Comparison of ENCODE assay signal across 10 cellular contexts in genomic region chr10:4121531-4122380, GRCh38.
DNase-seq lines count a peak whose midpoint lies in the region; ATAC-seq, FAIRE-seq and TF ChIP-seq lines count a peak whose summit lies in the region.
"Had no signal": no experiment of that assay in that cellular context is flagged by ENCODE, and none has a peak within 500 bp of the region (broad histone marks: within the 10 kb centered on the region; RNA-seq: fewer than 3 reads in every experiment).

No MANE protein-coding gene starts in this region.

- H3K36me3 ChIP-seq in OCI-LY3 (replicated peaks; ENCODE audit: low read depth, low read length) (peaks cover 9% of the 10 kb centered on the region), pancreas (no peaks in the 10 kb centered on the region)

- no peak overlapping the region for H2AFZ ChIP-seq in OCI-LY3 (ENCODE audit: low read depth, low read length)

- TF ChIP-seq CTCF in OCI-LY3 (IDR thresholded peaks at IDR 0.05; ENCODE audit: low read depth, low read length) (no peak), pancreas (IDR thresholded peaks at IDR 0.05) (no peak)

- H3K4me1 ChIP-seq in OCI-LY3 (ENCODE audit: low read length) (peaks cover 21% of the 10 kb centered on the region), pancreas (peaks cover 0 to 6% (median 0%) of the 10 kb centered on the region in 3 donors)

- H4K20me1 ChIP-seq in OCI-LY3 (ENCODE audit: insufficient read depth, low read length), result no peaks in the 10 kb centered on the region

- intact Hi-C loops in pancreas (cut with DNase I), result no loop called here

- peak overlapping the region; percentile 64 for H3K4me3 ChIP-seq in OCI-LY3 (ENCODE audit: low read length)
- H3K4me3 ChIP-seq in pancreas, result no peak overlapping the region

- peak; percentile 10 for DNase-seq in NCI-H510A treated with DMSO at 0.1 percent for 48 hours (lab: John Stamatoyannopoulos, UW)
- no peak for DNase-seq in NCI-H510A (lab: John Stamatoyannopoulos, UW)
- no peak for DNase-seq in pancreas
- DNase-seq in NCI-H2171 (lab: John Stamatoyannopoulos, UW), result no peak
- no peak for DNase-seq in NCI-H187 treated with DMSO at 0.1 percent for 48 hours (lab: John Stamatoyannopoulos, UW)
- DNase-seq in D341Med (ENCODE audit: low spot score), result no peak

- peaks cover 15% of the 10 kb centered on the region; the same call in 1 of the 2 replicates for H3K9me3 ChIP-seq in OCI-LY3 (ENCODE audit: insufficient read depth, low read length)
- no peaks in the 10 kb centered on the region for H3K9me3 ChIP-seq in pancreas

- 37 to 39% methylated on average over 14 of the region's 14 CpGs for WGBS in pancreas, 2 donors

- no peaks in the 10 kb centered on the region for H3K79me2 ChIP-seq in OCI-LY3 (ENCODE audit: low read length)

- FAIRE-seq in pancreas (lab: Jason Lieb, UNC), result no peak
- FAIRE-seq: H1 had no signal

- H3K27ac ChIP-seq in OCI-LY3 (ENCODE audit: low read length) (peak overlapping the region; percentile 12; the same call in 1 of the 2 replicates), pancreas (peak overlapping the region in 2 of 4 donors; percentile 9 to 37)
- H3K27ac ChIP-seq: 22Rv1 had no signal

- H3K27me3 ChIP-seq in OCI-LY3 (ENCODE audit: low read depth, low read length) (peaks cover 4% of the 10 kb centered on the region; the same call in 1 of the 2 replicates), pancreas (no peaks in the 10 kb centered on the region)

- H3K4me2 ChIP-seq in OCI-LY3 (ENCODE audit: low read length), result peak overlapping the region; percentile 77

- H3K9ac ChIP-seq in OCI-LY3 (ENCODE audit: low read length), result peak overlapping the region; percentile 29

- ATAC-seq in HG02623 (IDR thresholded peaks at IDR 0.05; ENCODE audit: unreplicated experiment) (peak; percentile 73), pancreas (peak in 3 of 4 donors; percentile 42 to 78 (median 69))
